In the genomic region with DNA sequence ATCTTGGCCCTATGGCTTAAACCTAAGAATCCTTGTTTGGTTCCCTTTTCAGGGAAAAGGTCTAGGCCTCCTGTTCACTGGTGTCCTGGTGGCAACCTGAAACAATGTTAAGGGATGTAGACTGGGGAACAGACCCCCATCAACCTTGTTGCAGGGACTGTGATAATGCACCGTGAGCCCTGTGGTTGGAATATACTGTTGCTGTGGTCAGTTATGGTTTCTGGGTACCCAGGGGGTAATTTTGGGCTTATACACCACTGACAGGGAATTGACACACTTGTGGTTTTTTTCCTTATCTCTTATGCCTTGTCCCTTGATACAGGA, we compare ENCODE assay signal across 13 cellular contexts.
DNase-seq lines count a peak whose midpoint lies in the region; ATAC-seq and TF ChIP-seq lines count a peak whose summit lies in the region.
"Had no signal": no experiment of that assay in that cellular context is flagged by ENCODE, and none has a peak within 500 bp of the region (broad histone marks: within the 10 kb centered on the region; RNA-seq: fewer than 3 reads in every experiment).

No MANE protein-coding gene starts in this region.

- H3K27ac Mint-ChIP-seq in activated T-helper 1 cell treated with anti-CD3 and anti-CD28 coated beads, Interleukin-12 subunit alpha, Interleukin-12 subunit beta, Interleukin-2, Interleukin-4 antibody, amounts not matched to agents 30 ng/mL and 10 ng/mL and 1 ng/mL, durations not matched to agents 14 hours and 24 hours and 36 hours: peak overlapping the region; percentile 88
- H3K27ac Mint-ChIP-seq: CD8-positive, alpha-beta T cell; memory B cell had no signal

- no peak for TF ChIP-seq EP300 in SK-N-SH (IDR thresholded peaks at IDR 0.05; ENCODE audit: borderline replicate concordance in 1 of 2, low read depth in 1 of 2, low read length in 1 of 2)

- DNase-seq in SK-N-SH (no peak), osteoblast (ENCODE audit: insufficient read length, low spot score, missing footprints) (no peak), LoVo (ENCODE audit: low spot score) (no peak), NOMO-1 (lab: John Stamatoyannopoulos, UW; ENCODE audit: unreplicated experiment in 2 of 2) (no peak)
- no peak for DNase-seq in activated T-helper 1 cell treated with anti-CD3 and anti-CD28 coated beads, Interleukin-12 subunit alpha, Interleukin-12 subunit beta, Interleukin-2, Interleukin-4 antibody, amounts not matched to agents 30 ng/mL and 10 ng/mL and 1 ng/mL, durations not matched to agents 14 hours and 24 hours and 36 hours (ENCODE audit: low spot score)
- DNase-seq: 8988T; CD8-positive, alpha-beta T cell; effector memory CD8-positive, alpha-beta T cell; sigmoid colon had no signal

- H3K9me3 Mint-ChIP-seq in activated T-helper 1 cell treated with anti-CD3 and anti-CD28 coated beads, Interleukin-12 subunit alpha, Interleukin-12 subunit beta, Interleukin-2, Interleukin-4 antibody, amounts not matched to agents 30 ng/mL and 10 ng/mL and 1 ng/mL, durations not matched to agents 14 hours and 24 hours and 36 hours: peaks cover 22% of the 10 kb centered on the region
- H3K9me3 Mint-ChIP-seq: CD8-positive, alpha-beta T cell had no signal

- H3K36me3 Mint-ChIP-seq in activated T-helper 1 cell treated with anti-CD3 and anti-CD28 coated beads, Interleukin-12 subunit alpha, Interleukin-12 subunit beta, Interleukin-2, Interleukin-4 antibody, amounts not matched to agents 30 ng/mL and 10 ng/mL and 1 ng/mL, durations not matched to agents 14 hours and 24 hours and 36 hours (ENCODE audit: low read depth): peaks cover 15% of the 10 kb centered on the region
- H3K36me3 Mint-ChIP-seq: CD8-positive, alpha-beta T cell; memory B cell had no signal

- H4K20me1 ChIP-seq in SK-N-SH (ENCODE audit: insufficient read depth): no peaks in the 10 kb centered on the region
- H4K20me1 ChIP-seq in osteoblast (ENCODE audit: insufficient read depth, low read length): no peaks in the 10 kb centered on the region

- H3K4me3 ChIP-seq in SK-N-SH (ENCODE audit: low read depth in 2 of 2, low read length in 1 of 2) (no peak overlapping the region), osteoblast (ENCODE audit: insufficient read depth, low read length) (no peak overlapping the region)
- H3K4me3 ChIP-seq: sigmoid colon had no signal

- H3K4me2 ChIP-seq in SK-N-SH (no peak overlapping the region), osteoblast (ENCODE audit: insufficient read depth, low read length) (no peak overlapping the region)

- H3K9me3 ChIP-seq in SK-N-SH (no peaks in the 10 kb centered on the region), osteoblast (ENCODE audit: low read depth, low read length) (no peaks in the 10 kb centered on the region)
- H3K9me3 ChIP-seq: sigmoid colon had no signal

- no peak for TF ChIP-seq RAD21 in SK-N-SH (IDR thresholded peaks at IDR 0.05; ENCODE audit: low read length)

- no peak overlapping the region for H2AFZ ChIP-seq in SK-N-SH (ENCODE audit: low read depth)
- H2AFZ ChIP-seq in osteoblast (ENCODE audit: low read length): no peak overlapping the region

- peaks cover 43% of the 10 kb centered on the region for H3K4me1 Mint-ChIP-seq in activated T-helper 1 cell treated with anti-CD3 and anti-CD28 coated beads, Interleukin-12 subunit alpha, Interleukin-12 subunit beta, Interleukin-2, Interleukin-4 antibody, amounts not matched to agents 30 ng/mL and 10 ng/mL and 1 ng/mL, durations not matched to agents 14 hours and 24 hours and 36 hours (ENCODE audit: low read depth)

- H3F3A ChIP-seq in SK-N-SH (replicated peaks; ENCODE audit: insufficient read depth): peaks cover 13% of the 10 kb centered on the region

- H3K4me1 ChIP-seq in SK-N-SH (ENCODE audit: control insufficient read depth in 1 of 2, insufficient read depth in 2 of 2, low read depth in 1 of 2, low read length in 1 of 2) (peaks cover 0 to 13% of the 10 kb centered on the region in 2 experiments; a peak in 2 of 4 replicates), osteoblast (ENCODE audit: insufficient read depth, low read length) (peaks cover 38% of the 10 kb centered on the region)

- 0% methylated on average over 1 of the region's 1 CpG for WGBS in SK-N-SH (ENCODE audit: low lambda C conversion rate)

- H3K27ac ChIP-seq in SK-N-SH (ENCODE audit: low read depth in 2 of 2, low read length in 1 of 2) (peak overlapping the region in 1 of 2 experiments; percentile 72; a peak in 2 of 4 replicates), osteoblast (ENCODE audit: low read depth, low read length) (peak overlapping the region; percentile 81)
- H3K27ac ChIP-seq: sigmoid colon had no signal

- no peaks in the 10 kb centered on the region for H3K36me3 ChIP-seq in SK-N-SH (replicated peaks in 1 of 2; ENCODE audit: control insufficient read depth in 1 of 2, insufficient read depth in 2 of 2, low read length in 1 of 2)
- H3K36me3 ChIP-seq in osteoblast (ENCODE audit: insufficient read depth, low read length): no peaks in the 10 kb centered on the region
- H3K36me3 ChIP-seq: sigmoid colon had no signal

- H3K27me3 ChIP-seq in SK-N-SH (ENCODE audit: insufficient read depth) (no peaks in the 10 kb centered on the region), osteoblast (ENCODE audit: insufficient read depth, low read length) (no peaks in the 10 kb centered on the region)
- H3K27me3 ChIP-seq: sigmoid colon had no signal

- ATAC-seq in SK-N-SH treated with all-trans-retinoic acid at 6 μM for 48 hours (no peak), HG03457 (IDR thresholded peaks at IDR 0.05; ENCODE audit: unreplicated experiment) (peak; percentile 7), GM18861 (IDR thresholded peaks at IDR 0.05; ENCODE audit: unreplicated experiment) (no peak)

- CTCF ChIA-PET in SK-N-SH (lab: Yijun Ruan, JAX): interaction anchor here (0.6 kb wide), 1 partner anchor 76 kb away, joined by 3 read pairs; no protein-coding TSS in a partner anchor

- H3K79me2 ChIP-seq in SK-N-SH (ENCODE audit: insufficient read depth) (no peaks in the 10 kb centered on the region), osteoblast (ENCODE audit: insufficient read depth, low read length) (no peaks in the 10 kb centered on the region)

- TF ChIP-seq CTCF in SK-N-SH (IDR thresholded peaks at IDR 0.05): no peak
- no peak for TF ChIP-seq CTCF in osteoblast (IDR thresholded peaks at IDR 0.05; ENCODE audit: extremely low read depth, low read depth, low read length)

- H3K9ac ChIP-seq in SK-N-SH: peak overlapping the region; percentile 21; the same call in 1 of the 2 replicates

- H3K9me2 ChIP-seq in SK-N-SH: no peaks in the 10 kb centered on the region

- intact Hi-C loops in activated T-helper 1 cell treated with anti-CD3 and anti-CD28 coated beads, Interleukin-12 subunit alpha, Interleukin-12 subunit beta, Interleukin-2, Interleukin-4 antibody, amounts not matched to agents 30 ng/mL and 10 ng/mL and 1 ng/mL, durations not matched to agents 14 hours and 24 hours and 36 hours (cut with micrococcal nuclease): loop anchor here (5.0 kb wide), 1 partner anchor 552 kb away; no protein-coding TSS in a partner anchor

- POLR2A ChIA-PET in SK-N-SH (lab: Yijun Ruan, JAX): no interaction called here

- H3K4me3 Mint-ChIP-seq in activated T-helper 1 cell treated with anti-CD3 and anti-CD28 coated beads, Interleukin-12 subunit alpha, Interleukin-12 subunit beta, Interleukin-2, Interleukin-4 antibody, amounts not matched to agents 30 ng/mL and 10 ng/mL and 1 ng/mL, durations not matched to agents 14 hours and 24 hours and 36 hours: peak overlapping the region; percentile 63
- H3K4me3 Mint-ChIP-seq: CD8-positive, alpha-beta T cell; effector memory CD8-positive, alpha-beta T cell; memory B cell had no signal

- H3K27me3 Mint-ChIP-seq in activated T-helper 1 cell treated with anti-CD3 and anti-CD28 coated beads, Interleukin-12 subunit alpha, Interleukin-12 subunit beta, Interleukin-2, Interleukin-4 antibody, amounts not matched to agents 30 ng/mL and 10 ng/mL and 1 ng/mL, durations not matched to agents 14 hours and 24 hours and 36 hours (ENCODE audit: insufficient read depth): peaks cover 7% of the 10 kb centered on the region

TF ChIP-seq in SK-N-SH, 30 proteins besides CTCF, POLR2A, EP300 and RAD21:
- no peak for TF ChIP-seq NFIC (IDR thresholded peaks at IDR 0.05; ENCODE audit: borderline replicate concordance)

TF ChIP-seq in SK-N-SH treated with all-trans-retinoic acid at 6 μM for 48 hours, 23 proteins besides CTCF, POLR2A, EP300 and RAD21 (continues in another document):
- TF ChIP-seq ARNTL (CRISPR knock-in tag; IDR thresholded peaks at IDR 0.05; ENCODE audit: borderline replicate concordance, low read depth): no peak
- no peak for TF ChIP-seq TOX (CRISPR knock-in tag; IDR thresholded peaks at IDR 0.05; ENCODE audit: borderline replicate concordance)
- no peak for TF ChIP-seq OSR1 (CRISPR knock-in tag; IDR thresholded peaks at IDR 0.05)
- TF ChIP-seq, protein P1, sequence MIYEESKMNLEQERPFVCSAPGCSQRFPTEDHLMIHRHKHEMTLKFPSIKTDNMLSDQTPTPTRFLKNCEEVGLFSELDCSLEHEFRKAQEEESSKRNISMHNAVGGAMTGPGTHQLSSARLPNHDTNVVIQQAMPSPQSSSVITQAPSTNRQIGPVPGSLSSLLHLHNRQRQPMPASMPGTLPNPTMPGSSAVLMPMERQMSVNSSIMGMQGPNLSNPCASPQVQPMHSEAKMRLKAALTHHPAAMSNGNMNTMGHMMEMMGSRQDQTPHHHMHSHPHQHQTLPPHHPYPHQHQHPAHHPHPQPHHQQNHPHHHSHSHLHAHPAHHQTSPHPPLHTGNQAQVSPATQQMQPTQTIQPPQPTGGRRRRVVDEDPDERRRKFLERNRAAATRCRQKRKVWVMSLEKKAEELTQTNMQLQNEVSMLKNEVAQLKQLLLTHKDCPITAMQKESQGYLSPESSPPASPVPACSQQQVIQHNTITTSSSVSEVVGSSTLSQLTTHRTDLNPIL (CRISPR knock-in tag; IDR thresholded peaks at IDR 0.05; ENCODE audit: low read depth): no peak
- TF ChIP-seq ISL1 (CRISPR knock-in tag; IDR thresholded peaks at IDR 0.05): no peak
- TF ChIP-seq ZNF70 (CRISPR knock-in tag; IDR thresholded peaks at IDR 0.05): no peak
- no peak for TF ChIP-seq SNAI2 (CRISPR knock-in tag; IDR thresholded peaks at IDR 0.05)
- TF ChIP-seq ZC3H10 (CRISPR knock-in tag; IDR thresholded peaks at IDR 0.05): no peak
- no peak for TF ChIP-seq ZNF565 (CRISPR knock-in tag; conservative IDR thresholded peaks at IDR 0.05; ENCODE audit: low read depth)
- no peak for TF ChIP-seq ZNF8 (CRISPR knock-in tag; IDR thresholded peaks at IDR 0.05)
- TF ChIP-seq PPARA (CRISPR knock-in tag; IDR thresholded peaks at IDR 0.05; ENCODE audit: borderline replicate concordance): no peak
